Comparison of ENCODE assay signal across 8 cellular contexts in genomic region chr13:40206241-40207109, GRCh38.
DNase-seq lines count a peak whose midpoint lies in the region; ATAC-seq, FAIRE-seq and TF ChIP-seq lines count a peak whose summit lies in the region.

No MANE protein-coding gene starts in this region.

- ATAC-seq in A549 (no peak; a peak in 1 of 6 replicates), HG03196 (IDR thresholded peaks at IDR 0.05; ENCODE audit: unreplicated experiment) (peak; percentile 46), WTC11 (no peak)
- peak; percentile 75 to 84 for ATAC-seq in stimulated activated naive B cell treated with anti-CD40 and anti-IgM and Interleukin-4, amounts not matched to agents 10 μg/mL and 1 μg/mL and 100 μg/mL, for 72 hours (replicated peaks)

- no peak for FAIRE-seq in A549 (lab: Jason Lieb, UNC)

- CTCF ChIA-PET in A549 (lab: Yijun Ruan, JAX): no interaction called here
- CTCF ChIA-PET in WTC11 (lab: Charles Lee): no interaction called here

- no peaks in the 10 kb centered on the region for H3K27me3 Mint-ChIP-seq in stimulated activated naive B cell treated with anti-CD40 and anti-IgM and Interleukin-4, amounts not matched to agents 10 μg/mL and 1 μg/mL and 100 μg/mL, for 72 hours
- H3K27me3 Mint-ChIP-seq in WTC11 (ENCODE audit: low read depth): no peaks in the 10 kb centered on the region

- H3K4me1 Mint-ChIP-seq in stimulated activated naive B cell treated with anti-CD40 and anti-IgM and Interleukin-4, amounts not matched to agents 10 μg/mL and 1 μg/mL and 100 μg/mL, for 72 hours: peaks cover 53 to 63% of the 10 kb centered on the region in 2 donors
- peaks cover 3% of the 10 kb centered on the region for H3K4me1 Mint-ChIP-seq in WTC11

- H3K9me3 Mint-ChIP-seq in stimulated activated naive B cell treated with anti-CD40 and anti-IgM and Interleukin-4, amounts not matched to agents 10 μg/mL and 1 μg/mL and 100 μg/mL, for 72 hours: peaks cover 9 to 10% of the 10 kb centered on the region in 2 donors
- H3K9me3 Mint-ChIP-seq in WTC11: peaks cover 6% of the 10 kb centered on the region

- no peak for TF ChIP-seq EP300 in A549 (IDR thresholded peaks at IDR 0.05)

- H3K4me3 ChIP-seq in A549 (no peak overlapping the region), esophagus (ENCODE audit: low read depth in 1 of 2, low read length in 2 of 2) (no peak overlapping the region)

- TF ChIP-seq CTCF in A549 (IDR thresholded peaks at IDR 0.05): no peak
- TF ChIP-seq CTCF in WTC11 (IDR thresholded peaks at IDR 0.05): no peak

- DNase-seq in A549 (ENCODE audit: low read depth in 1 of 2, low spot score in 1 of 2): no peak
- peak; percentile 44 for DNase-seq in GM19240 (ENCODE audit: insufficient read length, low spot score)
- DNase-seq in activated CD4-positive, CD25-positive, alpha-beta regulatory T cell (lab: John Stamatoyannopoulos, UW): peak in 3 of 4 experiments; percentile 31 to 42 (median 38)
- DNase-seq in stimulated activated naive B cell treated with anti-CD40 and anti-IgM and Interleukin-4, amounts not matched to agents 10 μg/mL and 1 μg/mL and 100 μg/mL, for 72 hours: peak; percentile 61
- no peak for DNase-seq in cerebellum (ENCODE audit: low spot score)
- DNase-seq in WTC11 (ENCODE audit: low spot score): no peak

- H3K9me3 ChIP-seq in A549 (peaks cover 7% of the 10 kb centered on the region; the same call in 1 of the 3 replicates), esophagus (ENCODE audit: control insufficient read depth in 2 of 2, insufficient read depth in 1 of 2, low read depth in 1 of 2, low read length in 1 of 2) (no peaks in the 10 kb centered on the region)

- H3K4me2 ChIP-seq in A549: peak overlapping the region; percentile 3; the same call in 1 of the 3 replicates

- H3K27me3 ChIP-seq in esophagus (ENCODE audit: control insufficient read depth in 1 of 2, insufficient read depth in 2 of 2, low read length in 2 of 2): no peaks in the 10 kb centered on the region

- peak overlapping the region; percentile 59 to 66 for H3K4me3 Mint-ChIP-seq in stimulated activated naive B cell treated with anti-CD40 and anti-IgM and Interleukin-4, amounts not matched to agents 10 μg/mL and 1 μg/mL and 100 μg/mL, for 72 hours
- H3K4me3 Mint-ChIP-seq in WTC11: no peak overlapping the region

- H3K36me3 ChIP-seq in esophagus (ENCODE audit: control insufficient read depth in 2 of 2, insufficient read depth in 2 of 2, low read length in 1 of 2): no peaks in the 10 kb centered on the region

- H3K4me1 ChIP-seq in A549 (peaks cover 6% of the 10 kb centered on the region; the same call in 1 of the 3 replicates), esophagus (ENCODE audit: control insufficient read depth in 2 of 2, insufficient read depth in 2 of 2, low read length in 1 of 2) (peaks cover 0 to 4% of the 10 kb centered on the region in 2 donors)

- POLR2A ChIA-PET in A549 (lab: Yijun Ruan, JAX): no interaction called here
- POLR2A ChIA-PET in WTC11 (lab: Charles Lee): no interaction called here

- no peak for TF ChIP-seq RAD21 in A549 (conservative IDR thresholded peaks at IDR 0.05 in 1 of 2, IDR thresholded peaks at IDR 0.05 in 1 of 2)

- 52% methylated on average over 7 of the region's 7 CpGs for WGBS in A549 (ENCODE audit: missing lambda C conversion rate)
- 48 to 63% methylated on average over 7 of the region's 7 CpGs for WGBS in esophagus, 2 donors

- TF ChIP-seq POLR2A in A549 (IDR thresholded peaks at IDR 0.05; ENCODE audit: low read length): no peak

- peaks cover 14 to 22% of the 10 kb centered on the region in 2 donors for H3K36me3 Mint-ChIP-seq in stimulated activated naive B cell treated with anti-CD40 and anti-IgM and Interleukin-4, amounts not matched to agents 10 μg/mL and 1 μg/mL and 100 μg/mL, for 72 hours
- no peaks in the 10 kb centered on the region for H3K36me3 Mint-ChIP-seq in WTC11

- H3K27ac ChIP-seq in A549 (peak overlapping the region in 1 of 2 experiments; percentile 37; a peak in 1 of 6 replicates), esophagus (ENCODE audit: low read depth in 2 of 2, low read length in 1 of 2) (peak overlapping the region; percentile 79 to 85)

- H3K27ac Mint-ChIP-seq in stimulated activated naive B cell treated with anti-CD40 and anti-IgM and Interleukin-4, amounts not matched to agents 10 μg/mL and 1 μg/mL and 100 μg/mL, for 72 hours: peak overlapping the region; percentile 99
- no peak overlapping the region for H3K27ac Mint-ChIP-seq in WTC11

TF ChIP-seq in A549, 52 proteins besides CTCF, POLR2A, EP300 and RAD21:
- TF ChIP-seq ZNF302 (CRISPR knock-in tag; IDR thresholded peaks at IDR 0.05): no peak
- TF ChIP-seq CEBPB (IDR thresholded peaks at IDR 0.05): no peak
- TF ChIP-seq FOSL2 (IDR thresholded peaks at IDR 0.05): no peak
- 0 out of 2 replicates have a peak, but pooled peaks have one; percentile 8 for TF ChIP-seq FOSL2 (CRISPR knock-in tag; IDR thresholded peaks at IDR 0.05)

TF ChIP-seq in WTC11, 78 proteins besides CTCF, POLR2A, EP300 and RAD21:
- TF ChIP-seq CREM (CRISPR knock-in tag; IDR thresholded peaks at IDR 0.05) (no peak), E2F4 (CRISPR knock-in tag; IDR thresholded peaks at IDR 0.05; ENCODE audit: borderline replicate concordance, low read depth) (no peak), TP53 (CRISPR knock-in tag; IDR thresholded peaks at IDR 0.05) (no peak), SMAD4 (CRISPR knock-in tag; IDR thresholded peaks at IDR 0.05) (no peak), TCF7 (CRISPR knock-in tag; IDR thresholded peaks at IDR 0.05; ENCODE audit: low read depth) (no peak), NFATC4 (CRISPR knock-in tag; IDR thresholded peaks at IDR 0.05) (no peak), TEAD1 (CRISPR knock-in tag; IDR thresholded peaks at IDR 0.05) (no peak)
- TF ChIP-seq, protein P1, sequence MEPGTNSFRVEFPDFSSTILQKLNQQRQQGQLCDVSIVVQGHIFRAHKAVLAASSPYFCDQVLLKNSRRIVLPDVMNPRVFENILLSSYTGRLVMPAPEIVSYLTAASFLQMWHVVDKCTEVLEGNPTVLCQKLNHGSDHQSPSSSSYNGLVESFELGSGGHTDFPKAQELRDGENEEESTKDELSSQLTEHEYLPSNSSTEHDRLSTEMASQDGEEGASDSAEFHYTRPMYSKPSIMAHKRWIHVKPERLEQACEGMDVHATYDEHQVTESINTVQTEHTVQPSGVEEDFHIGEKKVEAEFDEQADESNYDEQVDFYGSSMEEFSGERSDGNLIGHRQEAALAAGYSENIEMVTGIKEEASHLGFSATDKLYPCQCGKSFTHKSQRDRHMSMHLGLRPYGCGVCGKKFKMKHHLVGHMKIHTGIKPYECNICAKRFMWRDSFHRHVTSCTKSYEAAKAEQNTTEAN (CRISPR knock-in tag; IDR thresholded peaks at IDR 0.05): no peak
- TF ChIP-seq, protein P2, sequence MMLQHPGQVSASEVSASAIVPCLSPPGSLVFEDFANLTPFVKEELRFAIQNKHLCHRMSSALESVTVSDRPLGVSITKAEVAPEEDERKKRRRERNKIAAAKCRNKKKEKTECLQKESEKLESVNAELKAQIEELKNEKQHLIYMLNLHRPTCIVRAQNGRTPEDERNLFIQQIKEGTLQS (CRISPR knock-in tag; conservative IDR thresholded peaks at IDR 0.05): no peak
- TF ChIP-seq, protein P3, sequence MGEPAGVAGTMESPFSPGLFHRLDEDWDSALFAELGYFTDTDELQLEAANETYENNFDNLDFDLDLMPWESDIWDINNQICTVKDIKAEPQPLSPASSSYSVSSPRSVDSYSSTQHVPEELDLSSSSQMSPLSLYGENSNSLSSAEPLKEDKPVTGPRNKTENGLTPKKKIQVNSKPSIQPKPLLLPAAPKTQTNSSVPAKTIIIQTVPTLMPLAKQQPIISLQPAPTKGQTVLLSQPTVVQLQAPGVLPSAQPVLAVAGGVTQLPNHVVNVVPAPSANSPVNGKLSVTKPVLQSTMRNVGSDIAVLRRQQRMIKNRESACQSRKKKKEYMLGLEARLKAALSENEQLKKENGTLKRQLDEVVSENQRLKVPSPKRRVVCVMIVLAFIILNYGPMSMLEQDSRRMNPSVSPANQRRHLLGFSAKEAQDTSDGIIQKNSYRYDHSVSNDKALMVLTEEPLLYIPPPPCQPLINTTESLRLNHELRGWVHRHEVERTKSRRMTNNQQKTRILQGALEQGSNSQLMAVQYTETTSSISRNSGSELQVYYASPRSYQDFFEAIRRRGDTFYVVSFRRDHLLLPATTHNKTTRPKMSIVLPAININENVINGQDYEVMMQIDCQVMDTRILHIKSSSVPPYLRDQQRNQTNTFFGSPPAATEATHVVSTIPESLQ (CRISPR knock-in tag; IDR thresholded peaks at IDR 0.05): no peak

Comparison
In these comparisons a context has a peak if more than half of its experiments do, and no peak if none do; other contexts are left out.
1. ATAC-seq: peak in HG03196 (single experiment) and stimulated activated naive B cell treated with anti-CD40 and anti-IgM and Interleukin-4, amounts not matched to agents 10 μg/mL and 1 μg/mL and 100 μg/mL, for 72 hours (2 of 2); none in A549 (0 of 2) and WTC11 (single experiment).
2. DNase-seq: peak in GM19240 (single experiment), activated CD4-positive, CD25-positive, alpha-beta regulatory T cell (3 of 4) and stimulated activated naive B cell treated with anti-CD40 and anti-IgM and Interleukin-4, amounts not matched to agents 10 μg/mL and 1 μg/mL and 100 μg/mL, for 72 hours (single experiment); none in A549 (0 of 2), cerebellum (single experiment) and WTC11 (single experiment).